ENCODE assay signal across 8 cellular contexts in genomic region chr13:41058229-41059070, GRCh38. TPM values are rescaled to one million over a fixed set of nuclear protein-coding genes. Genes with fewer than 3 reads are reported as not detected.
DNase-seq lines count a peak whose midpoint lies in the region; ATAC-seq and TF ChIP-seq lines count a peak whose summit lies in the region.

No MANE protein-coding gene starts in this region.

- no peaks in the 10 kb centered on the region for H3K9me3 Mint-ChIP-seq in activated naive CD4-positive, alpha-beta T cell treated with anti-CD3 and anti-CD28 coated beads for 36 hours
- no peaks in the 10 kb centered on the region for H3K9me3 Mint-ChIP-seq in memory B cell
- no peaks in the 10 kb centered on the region for H3K9me3 Mint-ChIP-seq in type B pancreatic cell

- POLR2A ChIA-PET in HEK293T (lab: Yijun Ruan, JAX) = interaction anchor here (2.5 kb wide), 1 partner anchor 38 kb away, joined by 5 read pairs; no protein-coding TSS in a partner anchor

- H3K4me3 Mint-ChIP-seq in activated naive CD4-positive, alpha-beta T cell treated with anti-CD3 and anti-CD28 coated beads for 36 hours = peak overlapping the region; percentile 95
- H3K4me3 Mint-ChIP-seq in memory B cell (peak overlapping the region; percentile 12), type B pancreatic cell (peak overlapping the region; percentile 91)

- H3K9me3 ChIP-seq in body of pancreas = no peaks in the 10 kb centered on the region

- intact Hi-C loops in activated naive CD4-positive, alpha-beta T cell treated with anti-CD3 and anti-CD28 coated beads for 36 hours (cut with micrococcal nuclease) = loop anchor here (10.0 kb wide), 1 partner anchor 596 kb away; no protein-coding TSS in a partner anchor
- intact Hi-C loops in body of pancreas (cut with DNase I) = loop anchor here (5.0 to 10.0 kb wide), 2 partner anchors 74 to 136 kb away; no protein-coding TSS in a partner anchor

- WGBS in body of pancreas, 2 donors = 51% methylated on average over 18 of the region's 18 CpGs

- H3K27me3 ChIP-seq in body of pancreas = no peaks in the 10 kb centered on the region

- ATAC-seq in body of pancreas = no peak
- no peak for ATAC-seq in memory B cell (ENCODE audit: low read depth)

- H3K4me1 ChIP-seq in body of pancreas = peaks cover 66% of the 10 kb centered on the region

- H3K4me1 Mint-ChIP-seq in activated naive CD4-positive, alpha-beta T cell treated with anti-CD3 and anti-CD28 coated beads for 36 hours (ENCODE audit: low read depth) = peaks cover 57% of the 10 kb centered on the region
- H3K4me1 Mint-ChIP-seq in memory B cell (peaks cover 37% of the 10 kb centered on the region), type B pancreatic cell (ENCODE audit: unreplicated experiment) (peaks cover 40% of the 10 kb centered on the region)

- peaks cover 8% of the 10 kb centered on the region for H3K36me3 Mint-ChIP-seq in activated naive CD4-positive, alpha-beta T cell treated with anti-CD3 and anti-CD28 coated beads for 36 hours (ENCODE audit: low read depth)
- no peaks in the 10 kb centered on the region for H3K36me3 Mint-ChIP-seq in memory B cell
- peaks cover 11% of the 10 kb centered on the region for H3K36me3 Mint-ChIP-seq in type B pancreatic cell

- no peaks in the 10 kb centered on the region for H3K36me3 ChIP-seq in body of pancreas (replicated peaks in 1 of 2; ENCODE audit: insufficient read depth in 1 of 2, low read depth in 2 of 2)

- peak overlapping the region; percentile 4 for H3K27ac Mint-ChIP-seq in activated naive CD4-positive, alpha-beta T cell treated with anti-CD3 and anti-CD28 coated beads for 36 hours
- H3K27ac Mint-ChIP-seq in memory B cell (peak overlapping the region; percentile 2), type B pancreatic cell (peak overlapping the region; percentile 100)

- DNase-seq in activated naive CD4-positive, alpha-beta T cell treated with anti-CD3 and anti-CD28 coated beads for 36 hours = peak; percentile 11
- no peak for DNase-seq in activated naive CD4-positive, alpha-beta T cell treated with Interleukin-2 at 50 U/mL for 16 hours
- peak in 3 of 4 donors; percentile 29 to 42 (median 35) for DNase-seq in body of pancreas
- DNase-seq in memory B cell (ENCODE audit: low spot score in 2 of 2) = no peak
- no peak for DNase-seq in type B pancreatic cell (ENCODE audit: extremely low spot score, unreplicated experiment)
- DNase-seq in stimulated activated CD8-positive, alpha-beta memory T cell treated with anti-CD3 and anti-CD28 coated beads, Interleukin-4, amount 100 ng/mL, for 48 hours = no peak
- DNase-seq in nucleus accumbens (lab: John Stamatoyannopoulos, UW) = no peak
- DNase-seq in HEK293T (ENCODE audit: extremely low spot score) = no peak

- peak overlapping the region; percentile 64 to 100 (median 99) for H3K27ac ChIP-seq in body of pancreas

- peak in 2 of 3 donors; percentile 43 to 57 for TF ChIP-seq POLR2A in body of pancreas (IDR thresholded peaks at IDR 0.05)

- CTCF ChIA-PET in activated naive CD4-positive, alpha-beta T cell treated with anti-CD3 and anti-CD28 coated beads for 36 hours (lab: Charles Lee) = interaction anchor here (1.1 to 2.0 kb wide), 2 partner anchors 69 to 72 kb away, joined by 4 to 6 read pairs; no protein-coding TSS in a partner anchor
- CTCF ChIA-PET in HEK293T (lab: Yijun Ruan, JAX) = no interaction called here

- peaks cover 4% of the 10 kb centered on the region for H3K27me3 Mint-ChIP-seq in activated naive CD4-positive, alpha-beta T cell treated with anti-CD3 and anti-CD28 coated beads for 36 hours (ENCODE audit: low read depth)
- H3K27me3 Mint-ChIP-seq in memory B cell = no peaks in the 10 kb centered on the region
- H3K27me3 Mint-ChIP-seq in type B pancreatic cell = peaks cover 14% of the 10 kb centered on the region

- peak overlapping the region in 1 of 2 donors; percentile 84 for H3K4me3 ChIP-seq in body of pancreas

- TF ChIP-seq CTCF in body of pancreas (IDR thresholded peaks at IDR 0.05) (no peak), type B pancreatic cell (conservative IDR thresholded peaks at IDR 0.05) (no peak)

TF ChIP-seq in HEK293T, 16 proteins besides CTCF, POLR2A, EP300 and RAD21:
- TF ChIP-seq PKNOX1 (IDR thresholded peaks at IDR 0.05) = no peak

RNA-seq across cellular contexts. Expression of gene WBP4, which starts 2.9 kb away (rescaled TPM):
- total RNA-seq in activated naive CD4-positive, alpha-beta T cell treated with anti-CD3 and anti-CD28 coated beads for 36 hours = 1 to 10 TPM; 8.1 to 8.2 TPM
- total RNA-seq in body of pancreas (1 to 10 TPM; 5.3 to 8.6 TPM), type B pancreatic cell (ENCODE audit: low replicate concordance) (5.6 and 7.9 TPM in 2 replicates)

RNA-seq across cellular contexts. Expression of gene ELF1, which starts 39.3 kb away (rescaled TPM):
- total RNA-seq in activated naive CD4-positive, alpha-beta T cell treated with anti-CD3 and anti-CD28 coated beads for 36 hours = 10 to 100 TPM; 61.7 to 62.3 TPM
- total RNA-seq in body of pancreas (10 to 100 TPM; 40.5 to 61.7 TPM), type B pancreatic cell (ENCODE audit: low replicate concordance) (47.4 and 97.2 TPM in 2 replicates)

Comparison
In these comparisons a context has a peak if more than half of its experiments do, and no peak if none do; other contexts are left out.
1. DNase-seq: peak in activated naive CD4-positive, alpha-beta T cell treated with anti-CD3 and anti-CD28 coated beads for 36 hours (single experiment) and body of pancreas (3 of 4); none in activated naive CD4-positive, alpha-beta T cell treated with Interleukin-2 at 50 U/mL for 16 hours (single experiment), memory B cell (0 of 2), type B pancreatic cell (single experiment), stimulated activated CD8-positive, alpha-beta memory T cell treated with anti-CD3 and anti-CD28 coated beads, Interleukin-4, amount 100 ng/mL, for 48 hours (single experiment), nucleus accumbens (0 of 56) and HEK293T (single experiment).
2. H3K27ac Mint-ChIP-seq: peak in every context shown above with its lines; median percentile 100 in type B pancreatic cell; 4 in activated naive CD4-positive, alpha-beta T cell treated with anti-CD3 and anti-CD28 coated beads for 36 hours; 2 in memory B cell.
3. H3K4me3 Mint-ChIP-seq: peak in every context shown above with its lines; median percentile 95 in activated naive CD4-positive, alpha-beta T cell treated with anti-CD3 and anti-CD28 coated beads for 36 hours; 91 in type B pancreatic cell; 12 in memory B cell.